35 cellular contexts compared by ENCODE assay signal in the genomic region with DNA sequence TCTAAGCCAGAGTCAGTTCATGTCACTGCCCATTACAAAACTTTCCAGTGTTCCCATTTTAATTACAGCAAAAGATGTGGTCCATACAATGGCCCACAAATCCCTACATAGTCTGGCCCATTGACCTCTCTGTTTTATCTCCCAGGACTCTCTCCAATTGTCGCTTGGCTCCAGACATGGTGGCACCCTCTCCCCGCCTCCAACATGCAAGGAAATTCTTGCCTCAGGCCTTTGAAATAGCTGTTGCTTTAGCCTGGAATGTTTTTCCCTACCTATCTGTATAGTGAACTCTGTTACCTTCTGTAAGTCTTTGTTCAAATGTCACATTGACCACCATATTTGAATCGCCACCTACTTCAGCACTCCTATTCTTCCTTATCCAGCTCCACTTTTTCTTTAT.
"Had no signal": no experiment of that assay in that cellular context is flagged by ENCODE, and none has a peak within 500 bp of the region (broad histone marks: within the 10 kb centered on the region; RNA-seq: fewer than 3 reads in every experiment).

No MANE protein-coding gene starts in this region.

- H3K27ac Mint-ChIP-seq: activated B cell treated with CpG ODN at 0.5 μM for 24 hours; activated CD4-positive, alpha-beta memory T cell treated with anti-CD3 and anti-CD28 coated beads for 36 hours; activated CD8-positive, alpha-beta T cell treated with anti-CD3 and anti-CD28 coated beads for 36 hours; activated naive CD4-positive, alpha-beta T cell treated with anti-CD3 and anti-CD28 coated beads for 36 hours; activated naive CD4-positive, alpha-beta T cell treated with anti-CD3 and anti-CD28 coated beads, Interleukin-2, amount 50 U/mL, for 72 hours; activated naive CD8-positive, alpha-beta T cell treated with anti-CD3 and anti-CD28 coated beads, Interleukin-2, amount 10 ng/mL, durations not matched to agents 7 days and 5 days; activated T-cell treated with anti-CD3 and anti-CD28 coated beads, Interleukin-2, amount 50 U/mL, for 72 hours; activated T-helper 1 cell treated with anti-CD3 and anti-CD28 coated beads, Interleukin-12 subunit alpha, Interleukin-12 subunit beta, Interleukin-2, Interleukin-4 antibody, amounts not matched to agents 30 ng/mL and 10 ng/mL and 1 ng/mL, durations not matched to agents 14 hours and 24 hours and 36 hours; activated T-helper 17 cell treated with anti-CD3 and anti-CD28 coated beads, Interleukin-2, amount 50 U/mL, for 72 hours; T-helper 1 cell treated with Interleukin-12 subunit alpha and Interleukin-12 subunit beta and Interleukin-4 antibody, amounts not matched to agents 30 μg/mL and 1 μg/mL, for 36 hours; T-helper 2 cell treated with Interferon-gamma antibody and Interleukin-4, amounts not matched to agents 5 μg/mL and 100 μg/mL, for 36 hours had no signal

- H3K27ac ChIP-seq: adrenal gland, body of pancreas, brain microvascular endothelial cell, breast epithelium, VCaP had no signal

- H3K9me3 ChIP-seq: adrenal gland, body of pancreas, breast epithelium had no signal

- H3K9me3 Mint-ChIP-seq: activated B cell treated with CpG ODN at 0.5 μM for 24 hours; activated CD4-positive, alpha-beta memory T cell treated with anti-CD3 and anti-CD28 coated beads for 36 hours; activated CD8-positive, alpha-beta T cell treated with anti-CD3 and anti-CD28 coated beads for 36 hours; activated naive CD4-positive, alpha-beta T cell treated with anti-CD3 and anti-CD28 coated beads for 36 hours; activated naive CD4-positive, alpha-beta T cell treated with anti-CD3 and anti-CD28 coated beads, Interleukin-2, amount 50 U/mL, for 72 hours; activated naive CD8-positive, alpha-beta T cell treated with anti-CD3 and anti-CD28 coated beads, Interleukin-2, amount 10 ng/mL, durations not matched to agents 7 days and 5 days; activated T-cell treated with anti-CD3 and anti-CD28 coated beads, Interleukin-2, amount 50 U/mL, for 4 hours; activated T-cell treated with anti-CD3 and anti-CD28 coated beads, Interleukin-2, amount 50 U/mL, for 72 hours; activated T-helper 1 cell treated with anti-CD3 and anti-CD28 coated beads, Interleukin-12 subunit alpha, Interleukin-12 subunit beta, Interleukin-2, Interleukin-4 antibody, amounts not matched to agents 30 ng/mL and 10 ng/mL and 1 ng/mL, durations not matched to agents 14 hours and 24 hours and 36 hours; T-helper 1 cell treated with Interleukin-12 subunit alpha and Interleukin-12 subunit beta and Interleukin-4 antibody, amounts not matched to agents 30 μg/mL and 1 μg/mL, for 36 hours; T-helper 2 cell treated with Interferon-gamma antibody and Interleukin-4, amounts not matched to agents 5 μg/mL and 100 μg/mL, for 36 hours had no signal

- ATAC-seq: activated CD8-positive, alpha-beta T cell treated with anti-CD3 and anti-CD28 coated beads for 36 hours; activated naive CD4-positive, alpha-beta T cell treated with anti-CD3 and anti-CD28 coated beads, Interleukin-2, amount 50 U/mL, for 72 hours; activated T-cell treated with anti-CD3 and anti-CD28 coated beads, Interleukin-2, amount 50 U/mL, for 4 hours; activated T-cell treated with anti-CD3 and anti-CD28 coated beads, Interleukin-2, amount 50 U/mL, for 72 hours; activated T-helper 17 cell treated with anti-CD3 and anti-CD28 coated beads, Interleukin-2, amount 50 U/mL, for 72 hours; body of pancreas had no signal

- H3K4me3 ChIP-seq: adrenal gland, body of pancreas, breast epithelium had no signal

- H3K27me3 ChIP-seq: adrenal gland, body of pancreas, brain microvascular endothelial cell, breast epithelium had no signal

- H3K4me1 Mint-ChIP-seq: activated B cell treated with CpG ODN at 0.5 μM for 24 hours; activated naive CD8-positive, alpha-beta T cell treated with anti-CD3 and anti-CD28 coated beads, Interleukin-2, amount 10 ng/mL, durations not matched to agents 7 days and 5 days; activated T-helper 17 cell treated with anti-CD3 and anti-CD28 coated beads, Interleukin-2, amount 50 U/mL, for 72 hours had no signal

- H3K27me3 Mint-ChIP-seq: activated B cell treated with CpG ODN at 0.5 μM for 24 hours had no signal

- H3K4me1 ChIP-seq: adrenal gland, body of pancreas, breast epithelium had no signal

- H3K36me3 Mint-ChIP-seq: activated CD4-positive, alpha-beta memory T cell treated with anti-CD3 and anti-CD28 coated beads for 36 hours; activated naive CD4-positive, alpha-beta T cell treated with anti-CD3 and anti-CD28 coated beads, Interleukin-2, amount 50 U/mL, for 72 hours; activated naive CD8-positive, alpha-beta T cell treated with anti-CD3 and anti-CD28 coated beads, Interleukin-2, amount 10 ng/mL, durations not matched to agents 7 days and 5 days had no signal

- H3K4me3 Mint-ChIP-seq: activated B cell treated with CpG ODN at 0.5 μM for 24 hours; activated CD4-positive, alpha-beta memory T cell treated with anti-CD3 and anti-CD28 coated beads for 36 hours; activated CD8-positive, alpha-beta T cell treated with anti-CD3 and anti-CD28 coated beads for 36 hours; activated naive CD4-positive, alpha-beta T cell treated with anti-CD3 and anti-CD28 coated beads for 36 hours; activated naive CD8-positive, alpha-beta T cell treated with anti-CD3 and anti-CD28 coated beads, Interleukin-2, amount 10 ng/mL, durations not matched to agents 7 days and 5 days; activated T-cell treated with anti-CD3 and anti-CD28 coated beads, Interleukin-2, amount 50 U/mL, for 4 hours; activated T-cell treated with anti-CD3 and anti-CD28 coated beads, Interleukin-2, amount 50 U/mL, for 72 hours; activated T-helper 1 cell treated with anti-CD3 and anti-CD28 coated beads, Interleukin-12 subunit alpha, Interleukin-12 subunit beta, Interleukin-2, Interleukin-4 antibody, amounts not matched to agents 30 ng/mL and 10 ng/mL and 1 ng/mL, durations not matched to agents 14 hours and 24 hours and 36 hours; activated T-helper 17 cell treated with anti-CD3 and anti-CD28 coated beads, Interleukin-2, amount 50 U/mL, for 72 hours; T-helper 1 cell treated with Interleukin-12 subunit alpha and Interleukin-12 subunit beta and Interleukin-4 antibody, amounts not matched to agents 30 μg/mL and 1 μg/mL, for 36 hours; T-helper 2 cell treated with Interferon-gamma antibody and Interleukin-4, amounts not matched to agents 5 μg/mL and 100 μg/mL, for 36 hours had no signal

- DNase-seq: activated B cell treated with CpG ODN at 0.5 μM for 24 hours; activated CD4-positive, alpha-beta memory T cell treated with anti-CD3 and anti-CD28 coated beads for 36 hours; activated CD4-positive, alpha-beta T cell treated with anti-CD3 and anti-CD28 coated beads for 4 hours; activated CD4-positive, alpha-beta T cell treated with anti-CD3 and anti-CD28 coated beads, Interleukin-2, amount 50 U/mL, for 1 hour; activated CD4-positive, alpha-beta T cell treated with anti-CD3 and anti-CD28 coated beads, Interleukin-2, amount 50 U/mL, for 4 hours; activated CD4-positive, CD25-positive, alpha-beta regulatory T cell treated with anti-CD3 and anti-CD28 coated beads, Interleukin-2, amount 50 U/mL, for 72 hours; activated CD8-positive, alpha-beta memory T cell treated with anti-CD3 and anti-CD28 coated beads, Interleukin-2, amount 50 U/mL, for 4 hours; activated CD8-positive, alpha-beta T cell treated with anti-CD3 and anti-CD28 coated beads for 36 hours; activated effector memory CD4-positive, alpha-beta T cell treated with anti-CD3 and anti-CD28 coated beads, Interleukin-2, amount 50 U/mL, for 16 hours; activated gamma-delta T cell treated with Interleukin-2 at 50 U/mL for 16 hours; activated naive CD4-positive, alpha-beta T cell; activated naive CD4-positive, alpha-beta T cell treated with anti-CD3 and anti-CD28 coated beads for 36 hours; activated naive CD4-positive, alpha-beta T cell treated with anti-CD3 and anti-CD28 coated beads, Interleukin-2, amount 50 U/mL, for 16 hours; activated naive CD8-positive, alpha-beta T cell treated with anti-CD3 and anti-CD28 coated beads, Interleukin-2, amount 10 ng/mL, durations not matched to agents 7 days and 5 days; activated T-cell treated with anti-CD3 and anti-CD28 coated beads for 4 hours; activated T-cell treated with anti-CD3 and anti-CD28 coated beads, Interleukin-2, amount 50 U/mL, for 1 hour; activated T-cell treated with anti-CD3 and anti-CD28 coated beads, Interleukin-2, amount 50 U/mL, for 4 hours; activated T-cell treated with anti-CD3 and anti-CD28 coated beads, Interleukin-2, amount 50 U/mL, for 72 hours; adrenal gland; amniotic stem cell; aorta; body of pancreas; brain microvascular endothelial cell; central memory CD4-positive, alpha-beta T cell; SW 1271; T-helper 1 cell; T-helper 2 cell; T-helper 9 cell had no signal

- H3K36me3 ChIP-seq: adrenal gland, brain microvascular endothelial cell, breast epithelium had no signal
